24 cellular contexts compared by ENCODE assay signal in genomic region chr21:32716486-32716885, GRCh38.
"Had no signal": no experiment of that assay in that cellular context is flagged by ENCODE, and none has a peak within 500 bp of the region (broad histone marks: within the 10 kb centered on the region; RNA-seq: fewer than 3 reads in every experiment).

No MANE protein-coding gene starts in this region.

- H3K9me3 ChIP-seq: colonic mucosa, esophagus muscularis mucosa, esophagus squamous epithelium, gastrocnemius medialis, gastroesophageal sphincter had no signal

- H3K27ac ChIP-seq: colonic mucosa, coronary artery, dorsolateral prefrontal cortex, epithelial cell of prostate, esophagus muscularis mucosa, esophagus squamous epithelium, foreskin keratinocyte, gastrocnemius medialis, gastroesophageal sphincter, heart left ventricle, heart right ventricle had no signal

- DNase-seq: colonic mucosa; cortex of kidney; dermis blood vessel endothelial cell; dorsolateral prefrontal cortex; effector CD4-positive, alpha-beta T cell; effector CD8-positive, alpha-beta T cell; effector memory CD4-positive, alpha-beta T cell; effector memory CD8-positive, alpha-beta T cell; endodermal cell; erythroblast; esophagus squamous epithelium; foreskin fibroblast; foreskin keratinocyte; foreskin melanocyte; gastrocnemius medialis; glutamatergic neuron; head of caudate nucleus; heart left ventricle; heart right ventricle had no signal

- H3K36me3 ChIP-seq: colonic mucosa, gastroesophageal sphincter had no signal

- H3K27me3 ChIP-seq: colonic mucosa, dorsolateral prefrontal cortex, esophagus muscularis mucosa, esophagus squamous epithelium, foreskin keratinocyte, gastrocnemius medialis, gastroesophageal sphincter, heart left ventricle, heart right ventricle had no signal

- H3K4me3 ChIP-seq: colonic mucosa, coronary artery, dorsolateral prefrontal cortex, esophagus muscularis mucosa, esophagus squamous epithelium, gastrocnemius medialis, gastroesophageal sphincter, heart left ventricle, heart right ventricle had no signal

- H3K4me1 ChIP-seq: colonic mucosa, esophagus squamous epithelium had no signal

- ATAC-seq: effector memory CD8-positive, alpha-beta T cell; esophagus mucosa; foreskin keratinocyte; gastrocnemius medialis; gastroesophageal sphincter; heart left ventricle; heart right ventricle had no signal
